Comparison of ENCODE assay signal across 1 cellular context in the genomic region with DNA sequence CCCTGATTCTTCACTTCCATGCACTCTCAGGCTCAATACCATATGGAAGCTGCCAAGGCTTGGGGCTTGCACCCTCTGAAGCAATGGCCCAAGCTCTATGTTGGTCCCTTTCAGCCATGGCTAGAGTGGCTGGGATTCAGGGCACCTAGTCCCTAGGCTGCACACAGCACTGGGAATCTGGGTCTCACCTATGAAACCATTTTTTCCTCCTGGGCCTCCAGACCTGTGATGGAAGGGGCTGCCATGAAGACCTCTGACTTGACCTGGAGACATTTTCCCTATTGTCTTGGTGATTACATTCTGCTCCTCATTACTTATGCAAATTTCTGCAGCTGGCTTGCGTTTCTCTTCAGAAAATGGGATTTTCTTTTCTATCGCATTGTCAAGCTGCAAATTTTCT.
TF ChIP-seq lines count a peak whose summit lies in the region.

No MANE protein-coding gene starts in this region.

TF ChIP-seq in HEK293, 187 proteins besides CTCF, POLR2A, EP300 and RAD21 (continued from another document):
- TF ChIP-seq, protein P1, sequence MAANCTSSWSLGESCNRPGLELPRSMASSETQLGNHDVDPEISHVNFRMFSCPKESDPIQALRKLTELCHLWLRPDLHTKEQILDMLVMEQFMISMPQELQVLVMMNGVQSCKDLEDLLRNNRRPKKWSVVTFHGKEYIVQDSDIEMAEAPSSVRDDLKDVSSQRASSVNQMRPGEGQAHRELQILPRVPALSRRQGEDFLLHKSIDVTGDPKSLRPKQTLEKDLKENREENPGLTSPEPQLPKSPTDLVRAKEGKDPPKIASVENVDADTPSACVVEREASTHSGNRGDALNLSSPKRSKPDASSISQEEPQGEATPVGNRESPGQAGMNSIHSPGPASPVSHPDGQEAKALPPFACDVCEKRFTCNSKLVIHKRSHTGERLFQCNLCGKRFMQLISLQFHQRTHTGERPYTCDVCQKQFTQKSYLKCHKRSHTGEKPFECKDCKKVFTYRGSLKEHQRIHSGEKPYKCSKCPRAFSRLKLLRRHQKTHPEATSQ (tag by site-specific recombination; IDR thresholded peaks at IDR 0.05) = no peak
- no peak for TF ChIP-seq ZSCAN30 (tag by site-specific recombination; IDR thresholded peaks at IDR 0.05)
